9 cellular contexts compared by ENCODE assay signal in genomic region chr10:126598009-126598408, GRCh38.
DNase-seq lines count a peak whose midpoint lies in the region; ATAC-seq and TF ChIP-seq lines count a peak whose summit lies in the region.
"Had no signal": no experiment of that assay in that cellular context is flagged by ENCODE, and none has a peak within 500 bp of the region (broad histone marks: within the 10 kb centered on the region; RNA-seq: fewer than 3 reads in every experiment).

No MANE protein-coding gene starts in this region.

- H3K23ac ChIP-seq in mesenchymal stem cell (ENCODE audit: low read length in 2 of 2): no peak overlapping the region

- H3K4me1 ChIP-seq in mesenchymal stem cell (ENCODE audit: control insufficient read depth, insufficient read depth, low read depth, low read length): no peaks in the 10 kb centered on the region

- POLR2A ChIA-PET in MCF 10A (lab: Yijun Ruan, JAX): no interaction called here

- H2BK5ac ChIP-seq in mesenchymal stem cell (ENCODE audit: low read depth, low read length, poor library complexity, severe bottlenecking): no peak overlapping the region

- no peaks in the 10 kb centered on the region for H3K36me3 ChIP-seq in mesenchymal stem cell (ENCODE audit: control insufficient read depth in 1 of 2, insufficient read depth in 2 of 2, low read depth in 1 of 2, low read length in 2 of 2)

- no peak overlapping the region for H3K27ac ChIP-seq in mesenchymal stem cell (ENCODE audit: low read length, poor library complexity, severe bottlenecking)

- no TSS peak for BruUV-seq in MCF 10A (replicated peaks; lab: Mats Ljungman, UMichigan)

- no peak overlapping the region for H4K91ac ChIP-seq in mesenchymal stem cell (ENCODE audit: low read length)

- CTCF ChIA-PET in MCF 10A (lab: Yijun Ruan, JAX): interaction anchor here (0.6 to 1.0 kb wide), 4 partner anchors 26 to 1379 kb away, joined by 3 to 5 read pairs (median 4); no protein-coding TSS in a partner anchor
- CTCF ChIA-PET in activated naive CD4-positive, alpha-beta T cell treated with anti-CD3 and anti-CD28 coated beads, Interleukin-2, amount 10 ng/mL, durations not matched to agents 7 days and 5 days (lab: Charles Lee): interaction anchor here (0.8 kb wide), 1 partner anchor 33 kb away, joined by 3 read pairs; no protein-coding TSS in a partner anchor

- H3K27ac Mint-ChIP-seq in MCF 10A (ENCODE audit: low read depth, unreplicated experiment): no peak overlapping the region
- H3K27ac Mint-ChIP-seq in activated naive CD4-positive, alpha-beta T cell treated with anti-CD3 and anti-CD28 coated beads, Interleukin-2, amount 10 ng/mL, durations not matched to agents 7 days and 5 days: no peak overlapping the region
- H3K27ac Mint-ChIP-seq: memory B cell had no signal

- no peak overlapping the region for H4K8ac ChIP-seq in mesenchymal stem cell (ENCODE audit: low read length)

- H3K4ac ChIP-seq in mesenchymal stem cell (ENCODE audit: low read depth in 1 of 2, low read length in 2 of 2): no peak overlapping the region

- H3K4me1 Mint-ChIP-seq in MCF 10A (ENCODE audit: insufficient read depth, unreplicated experiment): no peaks in the 10 kb centered on the region
- H3K4me1 Mint-ChIP-seq in activated naive CD4-positive, alpha-beta T cell treated with anti-CD3 and anti-CD28 coated beads, Interleukin-2, amount 10 ng/mL, durations not matched to agents 7 days and 5 days: no peaks in the 10 kb centered on the region
- H3K4me1 Mint-ChIP-seq: memory B cell had no signal

- peaks cover 11% of the 10 kb centered on the region for H3K27me3 Mint-ChIP-seq in MCF 10A (ENCODE audit: insufficient read depth, unreplicated experiment)
- H3K27me3 Mint-ChIP-seq in activated naive CD4-positive, alpha-beta T cell treated with anti-CD3 and anti-CD28 coated beads, Interleukin-2, amount 10 ng/mL, durations not matched to agents 7 days and 5 days: no peaks in the 10 kb centered on the region

- H3K9me3 Mint-ChIP-seq in MCF 10A (ENCODE audit: unreplicated experiment): no peaks in the 10 kb centered on the region
- peaks cover 2% of the 10 kb centered on the region for H3K9me3 Mint-ChIP-seq in activated naive CD4-positive, alpha-beta T cell treated with anti-CD3 and anti-CD28 coated beads, Interleukin-2, amount 10 ng/mL, durations not matched to agents 7 days and 5 days
- H3K9me3 Mint-ChIP-seq: memory B cell had no signal

- H3K79me1 ChIP-seq in mesenchymal stem cell (replicated peaks; ENCODE audit: low read length, poor library complexity, severe bottlenecking): no peaks in the 10 kb centered on the region

- ATAC-seq in GM18868 (IDR thresholded peaks at IDR 0.05; ENCODE audit: unreplicated experiment): no peak

- H3K4me3 Mint-ChIP-seq in MCF 10A (ENCODE audit: unreplicated experiment): no peak overlapping the region
- H3K4me3 Mint-ChIP-seq in activated naive CD4-positive, alpha-beta T cell treated with anti-CD3 and anti-CD28 coated beads, Interleukin-2, amount 10 ng/mL, durations not matched to agents 7 days and 5 days: no peak overlapping the region
- H3K4me3 Mint-ChIP-seq: memory B cell had no signal

- no peak overlapping the region for H2AK5ac ChIP-seq in mesenchymal stem cell (ENCODE audit: low read length, severe bottlenecking)

- no peak overlapping the region for H2BK15ac ChIP-seq in mesenchymal stem cell (ENCODE audit: low read depth, poor library complexity, severe bottlenecking)

- intact Hi-C loops in MCF 10A (cut with micrococcal nuclease): loop anchor here (10.0 kb wide), 1 partner anchor 613 kb away; no protein-coding TSS in a partner anchor

- in situ Hi-C loops in GM13976 (cut with MboI; ENCODE audit: low sequenced_read_pairs, unreplicated experiment): no loop called here

- no peaks in the 10 kb centered on the region for H3K27me3 ChIP-seq in mesenchymal stem cell (ENCODE audit: control insufficient read depth in 1 of 2, insufficient read depth in 1 of 2, low read length in 2 of 2)

- TF ChIP-seq CTCF in GM13976 (IDR thresholded peaks at IDR 0.05; ENCODE audit: borderline replicate concordance, control extremely low read depth, extremely low read depth, insufficient read depth, missing control alignments) (peak; percentile 38), MCF 10A (IDR thresholded peaks at IDR 0.05; ENCODE audit: unreplicated experiment) (peak; percentile 27)

- no peak overlapping the region for H3K9ac ChIP-seq in mesenchymal stem cell (ENCODE audit: low read length)

- H3K9me3 ChIP-seq in mesenchymal stem cell (ENCODE audit: control insufficient read depth, low read length): no peaks in the 10 kb centered on the region

- no peak overlapping the region for H3K18ac ChIP-seq in mesenchymal stem cell (ENCODE audit: low read depth in 1 of 2, low read length in 2 of 2)

- 55% methylated on average over 3 of the region's 3 CpGs for WGBS in mesenchymal stem cell

- no peak overlapping the region for H2BK120ac ChIP-seq in mesenchymal stem cell (ENCODE audit: low read depth, low read length)

- no peak overlapping the region for H3K4me3 ChIP-seq in mesenchymal stem cell (ENCODE audit: insufficient read depth in 1 of 2, low read depth in 1 of 2, low read length in 2 of 2)

- H3K4me2 ChIP-seq in mesenchymal stem cell (ENCODE audit: low read length, poor library complexity, severe bottlenecking): no peak overlapping the region

- H2AFZ ChIP-seq in mesenchymal stem cell (ENCODE audit: low read depth, low read length): no peak overlapping the region

- H2BK12ac ChIP-seq in mesenchymal stem cell (ENCODE audit: low read length in 2 of 2): no peak overlapping the region

- no peak overlapping the region for H3K14ac ChIP-seq in mesenchymal stem cell (ENCODE audit: low read length in 2 of 2)

- DNase-seq in CD1c-positive myeloid dendritic cell (ENCODE audit: extremely low spot score) (peak; percentile 24), GM13976 (ENCODE audit: low spot score) (peak; percentile 24), NAMALWA (ENCODE audit: low spot score) (peak; percentile 51), MCF 10A (ENCODE audit: unreplicated experiment) (peak; percentile 72), mesenchymal stem cell (peak; percentile 39), cerebellar nuclear complex (lab: John Stamatoyannopoulos, UW) (no peak)
- no peak for DNase-seq in activated naive CD4-positive, alpha-beta T cell treated with anti-CD3 and anti-CD28 coated beads, Interleukin-2, amount 10 ng/mL, durations not matched to agents 7 days and 5 days

- H3K36me3 Mint-ChIP-seq in MCF 10A (ENCODE audit: insufficient read depth, unreplicated experiment): no peaks in the 10 kb centered on the region
- no peaks in the 10 kb centered on the region for H3K36me3 Mint-ChIP-seq in activated naive CD4-positive, alpha-beta T cell treated with anti-CD3 and anti-CD28 coated beads, Interleukin-2, amount 10 ng/mL, durations not matched to agents 7 days and 5 days
- H3K36me3 Mint-ChIP-seq: memory B cell had no signal

Comparison
In these comparisons a context has a peak if more than half of its experiments do, and no peak if none do; other contexts are left out.
1. DNase-seq: peak in CD1c-positive myeloid dendritic cell (single experiment), GM13976 (single experiment), NAMALWA (single experiment), MCF 10A (single experiment) and mesenchymal stem cell (single experiment); none in activated naive CD4-positive, alpha-beta T cell treated with anti-CD3 and anti-CD28 coated beads, Interleukin-2, amount 10 ng/mL, durations not matched to agents 7 days and 5 days (single experiment) and cerebellar nuclear complex (0 of 2).